Comparison of ENCODE assay signal across 1 cellular context in the genomic region with DNA sequence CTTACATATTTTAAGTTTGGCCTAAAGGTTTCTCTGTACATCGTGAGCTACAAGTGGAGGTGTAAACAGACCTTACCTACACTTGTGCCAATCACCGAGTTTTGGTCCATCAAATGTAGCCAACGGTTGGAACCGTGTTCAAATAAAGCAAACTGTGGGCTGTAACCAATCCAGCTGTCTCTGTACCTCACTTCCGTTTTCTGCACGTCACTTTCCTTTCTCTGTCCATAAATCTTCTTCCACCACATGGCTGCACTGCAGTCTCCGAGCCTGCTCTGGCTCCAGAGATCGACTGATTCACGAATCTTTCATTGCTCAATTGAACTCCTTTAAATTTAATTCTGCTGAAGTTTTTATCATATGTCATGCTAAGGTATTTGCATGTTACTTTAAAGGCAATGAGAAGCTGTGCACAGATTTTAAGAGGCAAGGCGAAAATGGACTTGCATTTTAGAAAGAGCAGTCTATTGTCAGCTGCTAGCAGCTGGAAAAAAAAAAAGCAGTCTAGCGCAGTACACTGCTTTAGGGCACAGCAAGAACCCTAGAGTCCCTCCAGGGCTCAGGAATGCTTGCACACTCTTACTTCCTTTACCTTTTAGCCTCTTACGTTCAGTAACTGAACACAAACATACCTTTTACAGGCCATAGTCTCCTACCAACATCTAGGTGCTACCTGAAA.
TF ChIP-seq lines count a peak whose summit lies in the region.

No MANE protein-coding gene starts in this region.

TF ChIP-seq in liver, 16 proteins besides CTCF, POLR2A, EP300 and RAD21 (continued from another document):
- TF ChIP-seq, protein P1, sequence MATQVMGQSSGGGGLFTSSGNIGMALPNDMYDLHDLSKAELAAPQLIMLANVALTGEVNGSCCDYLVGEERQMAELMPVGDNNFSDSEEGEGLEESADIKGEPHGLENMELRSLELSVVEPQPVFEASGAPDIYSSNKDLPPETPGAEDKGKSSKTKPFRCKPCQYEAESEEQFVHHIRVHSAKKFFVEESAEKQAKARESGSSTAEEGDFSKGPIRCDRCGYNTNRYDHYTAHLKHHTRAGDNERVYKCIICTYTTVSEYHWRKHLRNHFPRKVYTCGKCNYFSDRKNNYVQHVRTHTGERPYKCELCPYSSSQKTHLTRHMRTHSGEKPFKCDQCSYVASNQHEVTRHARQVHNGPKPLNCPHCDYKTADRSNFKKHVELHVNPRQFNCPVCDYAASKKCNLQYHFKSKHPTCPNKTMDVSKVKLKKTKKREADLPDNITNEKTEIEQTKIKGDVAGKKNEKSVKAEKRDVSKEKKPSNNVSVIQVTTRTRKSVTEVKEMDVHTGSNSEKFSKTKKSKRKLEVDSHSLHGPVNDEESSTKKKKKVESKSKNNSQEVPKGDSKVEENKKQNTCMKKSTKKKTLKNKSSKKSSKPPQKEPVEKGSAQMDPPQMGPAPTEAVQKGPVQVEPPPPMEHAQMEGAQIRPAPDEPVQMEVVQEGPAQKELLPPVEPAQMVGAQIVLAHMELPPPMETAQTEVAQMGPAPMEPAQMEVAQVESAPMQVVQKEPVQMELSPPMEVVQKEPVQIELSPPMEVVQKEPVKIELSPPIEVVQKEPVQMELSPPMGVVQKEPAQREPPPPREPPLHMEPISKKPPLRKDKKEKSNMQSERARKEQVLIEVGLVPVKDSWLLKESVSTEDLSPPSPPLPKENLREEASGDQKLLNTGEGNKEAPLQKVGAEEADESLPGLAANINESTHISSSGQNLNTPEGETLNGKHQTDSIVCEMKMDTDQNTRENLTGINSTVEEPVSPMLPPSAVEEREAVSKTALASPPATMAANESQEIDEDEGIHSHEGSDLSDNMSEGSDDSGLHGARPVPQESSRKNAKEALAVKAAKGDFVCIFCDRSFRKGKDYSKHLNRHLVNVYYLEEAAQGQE (IDR thresholded peaks at IDR 0.05): no peak
